Comparison of ENCODE assay signal across 17 cellular contexts in the genomic region with DNA sequence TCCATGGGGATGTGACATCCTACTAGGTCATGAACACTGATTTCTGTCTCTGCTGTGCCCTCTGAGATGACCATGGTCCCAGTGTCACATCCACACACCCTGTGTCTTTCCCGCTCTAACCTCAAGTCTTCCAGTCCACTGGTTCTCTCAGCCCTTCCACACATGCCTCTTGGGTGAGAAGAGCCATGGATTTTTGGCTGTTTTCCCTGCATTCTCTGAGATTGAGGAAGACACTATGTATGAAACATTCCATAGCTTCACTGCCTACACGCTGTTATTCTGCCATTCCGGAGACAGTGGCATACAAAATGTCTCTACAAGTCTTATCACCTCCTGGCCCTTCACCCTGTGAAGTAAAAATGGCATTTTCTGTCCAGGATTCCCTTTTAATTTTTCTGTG.
A peak's percentile ranks its signal among the peaks of the same experiment; 100 is the strongest.
DNase-seq lines count a peak whose midpoint lies in the region; ATAC-seq, FAIRE-seq and TF ChIP-seq lines count a peak whose summit lies in the region.
"Had no signal": no experiment of that assay in that cellular context is flagged by ENCODE, and none has a peak within 500 bp of the region (broad histone marks: within the 10 kb centered on the region; RNA-seq: fewer than 3 reads in every experiment).

No MANE protein-coding gene starts in this region.

- no peaks in the 10 kb centered on the region for H4K20me1 ChIP-seq in astrocyte (ENCODE audit: insufficient read depth, low read length)

- no peak overlapping the region for H3K4me2 ChIP-seq in astrocyte (ENCODE audit: low read length)
- H3K4me2 ChIP-seq: A549, GM23338, KMS-11 had no signal

- no peak overlapping the region for H3K4me3 ChIP-seq in astrocyte (ENCODE audit: insufficient read depth, low read depth, low read length)
- H3K4me3 ChIP-seq: A549, GM23338 had no signal

- no peaks in the 10 kb centered on the region for H3K79me2 ChIP-seq in astrocyte (ENCODE audit: insufficient read depth, low read length)

- H3K36me3 ChIP-seq in astrocyte (ENCODE audit: insufficient read depth, low read length) = no peaks in the 10 kb centered on the region

- TF ChIP-seq CTCF in astrocyte (IDR thresholded peaks at IDR 0.05; ENCODE audit: insufficient read depth, low read depth, low read length) = no peak

- no peak for ATAC-seq in HG02885 (IDR thresholded peaks at IDR 0.05; ENCODE audit: poor library complexity, unreplicated experiment)
- ATAC-seq: A549, GM23338 had no signal

- no peaks in the 10 kb centered on the region for H3K27me3 Mint-ChIP-seq in astrocyte (ENCODE audit: low read depth, unreplicated experiment)
- H3K27me3 Mint-ChIP-seq: B cell; CD4-positive, alpha-beta T cell had no signal

- H3K9me3 Mint-ChIP-seq in astrocyte (ENCODE audit: unreplicated experiment) = no peaks in the 10 kb centered on the region
- H3K9me3 Mint-ChIP-seq: CD4-positive, alpha-beta T cell; GM23338 had no signal

- no peak overlapping the region for H2AFZ ChIP-seq in astrocyte (ENCODE audit: low read depth, low read length)
- H2AFZ ChIP-seq: GM23338 had no signal

- H3K36me3 Mint-ChIP-seq in astrocyte (ENCODE audit: low read depth, unreplicated experiment) = no peaks in the 10 kb centered on the region

- no peaks in the 10 kb centered on the region for H3K4me1 ChIP-seq in astrocyte (ENCODE audit: insufficient read depth, low read length)
- H3K4me1 ChIP-seq: A549 had no signal

- H3K27me3 ChIP-seq in astrocyte (ENCODE audit: insufficient read depth, low read length) = no peaks in the 10 kb centered on the region

- H3K9ac ChIP-seq in astrocyte (ENCODE audit: low read length) = no peak overlapping the region
- H3K9ac ChIP-seq: KMS-11 had no signal

- H3K4me3 Mint-ChIP-seq in astrocyte (ENCODE audit: unreplicated experiment) = no peak overlapping the region
- H3K4me3 Mint-ChIP-seq: B cell; CD4-positive, alpha-beta T cell; GM23338 had no signal

- no peaks in the 10 kb centered on the region for H3K9me3 ChIP-seq in astrocyte (ENCODE audit: insufficient read depth, low read depth, low read length)
- H3K9me3 ChIP-seq: A549 had no signal

- peaks cover 1% of the 10 kb centered on the region for H3K4me1 Mint-ChIP-seq in astrocyte (ENCODE audit: low read depth, unreplicated experiment)
- H3K4me1 Mint-ChIP-seq: B cell had no signal

- H3K27ac Mint-ChIP-seq in astrocyte (ENCODE audit: unreplicated experiment) = no peak overlapping the region
- H3K27ac Mint-ChIP-seq: B cell; CD4-positive, alpha-beta T cell; GM23338 had no signal

- FAIRE-seq in astrocyte (lab: Jason Lieb, UNC) = no peak
- FAIRE-seq: A549 had no signal

- DNase-seq in EL = peak; percentile 7
- DNase-seq in astrocyte (ENCODE audit: low read depth) = peak; percentile 26
- peak; percentile 2 for DNase-seq in kidney tubule cell (ENCODE audit: low spot score)
- DNase-seq in DMS 273 treated with DMSO at 0.1 percent for 48 hours (lab: John Stamatoyannopoulos, UW) = no peak
- DNase-seq in OCI-M1 (lab: John Stamatoyannopoulos, UW) = no peak
- no peak for DNase-seq in dedifferentiated amniotic fluid mesenchymal stem cell (ENCODE audit: extremely low spot score)
- DNase-seq: C1 segment of cervical spinal cord; CD4-positive, alpha-beta T cell; DMS153; DMS79 treated with DMSO at 0.1 percent for 48 hours; GF-D8; H7 had no signal

- no peak overlapping the region for H3K27ac ChIP-seq in astrocyte (ENCODE audit: low read depth, low read length)
- H3K27ac ChIP-seq: A549, KMS-11 had no signal

Comparison
In these comparisons a context has a peak if more than half of its experiments do, and no peak if none do; other contexts are left out.
1. DNase-seq: peak in EL (single experiment), astrocyte (single experiment) and kidney tubule cell (single experiment); none in DMS 273 treated with DMSO at 0.1 percent for 48 hours (single experiment), OCI-M1 (single experiment) and dedifferentiated amniotic fluid mesenchymal stem cell (single experiment).